In genomic region chr12:58920956-58921861, GRCh38 we compare ENCODE assay signal across 1 cellular context.
TF ChIP-seq lines count a peak whose summit lies in the region.

No MANE protein-coding gene starts in this region.

TF ChIP-seq in HepG2, 621 proteins besides CTCF, POLR2A, EP300 and RAD21 (continued from another document):
- no peak for TF ChIP-seq ZNF18 (CRISPR knock-in tag; IDR thresholded peaks at IDR 0.05; ENCODE audit: insufficient replicate concordance)
- TF ChIP-seq TCF7L2 (IDR thresholded peaks at IDR 0.05; ENCODE audit: low read depth, low read length), result no peak
- TF ChIP-seq SIX1 (CRISPR knock-in tag; IDR thresholded peaks at IDR 0.05; ENCODE audit: borderline replicate concordance), result no peak
